In the genomic region with DNA sequence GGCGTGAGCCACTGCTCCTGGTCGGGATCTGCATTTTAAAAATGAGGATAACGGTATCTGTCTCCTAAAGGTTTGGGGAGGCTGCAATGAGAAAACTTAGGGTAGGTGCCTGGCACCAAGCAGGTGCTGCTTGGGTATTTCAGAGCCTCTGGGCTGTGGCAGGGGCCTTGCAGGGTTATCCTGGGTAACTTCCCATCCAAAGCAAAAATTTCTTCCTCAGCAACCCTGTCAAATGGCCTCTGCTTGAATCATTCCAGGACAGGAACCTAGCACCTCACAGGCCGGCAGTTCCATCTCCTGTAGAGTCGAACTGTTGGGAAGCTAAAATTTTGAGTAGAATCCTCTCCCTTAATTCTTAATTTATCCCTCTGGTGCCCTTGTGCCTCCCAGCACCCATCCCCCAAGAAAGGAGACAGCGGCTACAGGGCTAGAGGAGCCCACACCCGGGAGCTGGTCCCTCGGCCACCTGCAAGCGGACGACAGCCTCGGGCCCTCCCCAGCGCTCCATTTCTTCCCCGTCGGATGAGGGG, we compare ENCODE assay signal across 10 cellular contexts. TPM values are rescaled to one million over a fixed set of nuclear protein-coding genes. Genes with fewer than 3 reads are reported as not detected.
DNase-seq lines count a peak whose midpoint lies in the region; ATAC-seq, FAIRE-seq and TF ChIP-seq lines count a peak whose summit lies in the region.
"Had no signal": no experiment of that assay in that cellular context is flagged by ENCODE, and none has a peak within 500 bp of the region (broad histone marks: within the 10 kb centered on the region; RNA-seq: fewer than 3 reads in every experiment).

No MANE protein-coding gene starts in this region.

- H3K27ac Mint-ChIP-seq in activated CD8-positive, alpha-beta memory T cell treated with anti-CD3 and anti-CD28 coated beads, Interleukin-2, amount 10 ng/mL, durations not matched to agents 7 days and 5 days = no peak overlapping the region
- H3K27ac Mint-ChIP-seq in activated naive CD8-positive, alpha-beta T cell treated with anti-CD3 and anti-CD28 coated beads for 36 hours = no peak overlapping the region

- H3K79me2 ChIP-seq in keratinocyte (ENCODE audit: control insufficient read depth, insufficient read depth, low read length) = no peaks in the 10 kb centered on the region
- no peaks in the 10 kb centered on the region for H3K79me2 ChIP-seq in MM.1S (ENCODE audit: low read length)

- no peaks in the 10 kb centered on the region for H3F3A ChIP-seq in MM.1S (ENCODE audit: insufficient read depth, low read length)

- CTCF ChIA-PET in activated CD8-positive, alpha-beta memory T cell treated with anti-CD3 and anti-CD28 coated beads, Interleukin-2, amount 10 ng/mL, durations not matched to agents 7 days and 5 days (lab: Charles Lee) = interaction anchor here (0.6 kb wide), 1 partner anchor 161 kb away, joined by 3 read pairs; no protein-coding TSS in a partner anchor

- H2AFZ ChIP-seq in keratinocyte (ENCODE audit: control insufficient read depth, low read length) (no peak overlapping the region), MM.1S (ENCODE audit: low read length) (no peak overlapping the region)

- DNase-seq in activated CD8-positive, alpha-beta memory T cell treated with anti-CD3 and anti-CD28 coated beads, Interleukin-2, amount 10 ng/mL, durations not matched to agents 7 days and 5 days = no peak
- no peak for DNase-seq in activated CD8-positive, alpha-beta memory T cell treated with anti-CD3 and anti-CD28 coated beads for 24 hours
- no peak for DNase-seq in activated naive CD8-positive, alpha-beta T cell treated with anti-CD3 and anti-CD28 coated beads for 36 hours
- no peak for DNase-seq in keratinocyte (ENCODE audit: low read depth, low spot score)
- no peak for DNase-seq in suprapubic skin (ENCODE audit: low spot score in 2 of 2)
- no peak for DNase-seq in MM.1S
- DNase-seq in NCI-H128 (lab: John Stamatoyannopoulos, UW; ENCODE audit: unreplicated experiment) = no peak
- no peak for DNase-seq in frontal cortex (ENCODE audit: low spot score in 2 of 2)
- DNase-seq: T1000 had no signal

- no peak for FAIRE-seq in keratinocyte (lab: Jason Lieb, UNC)
- no peak for FAIRE-seq in frontal cortex (lab: Jason Lieb, UNC)
- FAIRE-seq: K562 had no signal

- H3K27me3 Mint-ChIP-seq in activated CD8-positive, alpha-beta memory T cell treated with anti-CD3 and anti-CD28 coated beads, Interleukin-2, amount 10 ng/mL, durations not matched to agents 7 days and 5 days = peaks cover 34% of the 10 kb centered on the region
- H3K27me3 Mint-ChIP-seq in activated naive CD8-positive, alpha-beta T cell treated with anti-CD3 and anti-CD28 coated beads for 36 hours = peaks cover 26% of the 10 kb centered on the region

- no peaks in the 10 kb centered on the region for H3K9me1 ChIP-seq in keratinocyte (ENCODE audit: control insufficient read depth, extremely low read depth, insufficient read depth, low read length)

- H3K27me3 ChIP-seq in keratinocyte (ENCODE audit: control insufficient read depth, extremely low read depth, insufficient read depth, low read length) (peaks cover 55% of the 10 kb centered on the region), suprapubic skin (peaks cover 19% of the 10 kb centered on the region), MM.1S (replicated peaks; ENCODE audit: insufficient read depth, low read length) (peaks cover 4% of the 10 kb centered on the region; the same call in 1 of the 2 replicates)

- TF ChIP-seq EP300 in suprapubic skin (IDR thresholded peaks at IDR 0.05) = no peak

- H3K36me3 ChIP-seq in keratinocyte (ENCODE audit: control insufficient read depth in 2 of 2, extremely low read depth in 1 of 2, insufficient read depth in 2 of 2, low read length in 2 of 2) = no peaks in the 10 kb centered on the region
- no peaks in the 10 kb centered on the region for H3K36me3 ChIP-seq in suprapubic skin
- no peaks in the 10 kb centered on the region for H3K36me3 ChIP-seq in MM.1S (replicated peaks; ENCODE audit: insufficient read depth, low read length)

- TF ChIP-seq CTCF in keratinocyte (optimal IDR thresholded peaks at IDR 0.05 in 1 of 3, IDR thresholded peaks at IDR 0.05 in 1 of 3, conservative IDR thresholded peaks at IDR 0.05 in 1 of 3; ENCODE audit: extremely low read depth in 1 of 3, insufficient read depth in 2 of 3, low read length in 3 of 3) = no peak
- no peak for TF ChIP-seq CTCF in suprapubic skin (IDR thresholded peaks at IDR 0.05)
- no peak for TF ChIP-seq CTCF in MM.1S (IDR thresholded peaks at IDR 0.05; ENCODE audit: low read length)

- peaks cover 8% of the 10 kb centered on the region for H3K4me1 Mint-ChIP-seq in activated CD8-positive, alpha-beta memory T cell treated with anti-CD3 and anti-CD28 coated beads, Interleukin-2, amount 10 ng/mL, durations not matched to agents 7 days and 5 days
- H3K4me1 Mint-ChIP-seq in activated naive CD8-positive, alpha-beta T cell treated with anti-CD3 and anti-CD28 coated beads for 36 hours = peaks cover 10% of the 10 kb centered on the region

- H3K9me3 Mint-ChIP-seq in activated CD8-positive, alpha-beta memory T cell treated with anti-CD3 and anti-CD28 coated beads, Interleukin-2, amount 10 ng/mL, durations not matched to agents 7 days and 5 days (ENCODE audit: low read depth) = no peaks in the 10 kb centered on the region
- no peaks in the 10 kb centered on the region for H3K9me3 Mint-ChIP-seq in activated naive CD8-positive, alpha-beta T cell treated with anti-CD3 and anti-CD28 coated beads for 36 hours

- H3K9me3 ChIP-seq in keratinocyte (ENCODE audit: control insufficient read depth, low read depth, low read length) (no peaks in the 10 kb centered on the region), suprapubic skin (no peaks in the 10 kb centered on the region), MM.1S (replicated peaks; ENCODE audit: insufficient read depth, low read length) (no peaks in the 10 kb centered on the region)

- 37% methylated on average over 7 of the region's 14 CpGs for WGBS in suprapubic skin

- H3K4me1 ChIP-seq in keratinocyte (ENCODE audit: control insufficient read depth, extremely low read depth, insufficient read depth, low read length) (peaks cover 3% of the 10 kb centered on the region), suprapubic skin (peaks cover 18% of the 10 kb centered on the region), MM.1S (ENCODE audit: low read length) (no peaks in the 10 kb centered on the region)

- H3K4me2 ChIP-seq in keratinocyte (ENCODE audit: control insufficient read depth, extremely low read depth, insufficient read depth, low read depth, low read length) (peak overlapping the region; percentile 65), MM.1S (ENCODE audit: low read depth, low read length) (no peak overlapping the region)

- peak overlapping the region; percentile 13 for H3K4me3 Mint-ChIP-seq in activated CD8-positive, alpha-beta memory T cell treated with anti-CD3 and anti-CD28 coated beads, Interleukin-2, amount 10 ng/mL, durations not matched to agents 7 days and 5 days
- H3K4me3 Mint-ChIP-seq in activated naive CD8-positive, alpha-beta T cell treated with anti-CD3 and anti-CD28 coated beads for 36 hours = peak overlapping the region; percentile 70

- no peaks in the 10 kb centered on the region for H3K36me3 Mint-ChIP-seq in activated CD8-positive, alpha-beta memory T cell treated with anti-CD3 and anti-CD28 coated beads, Interleukin-2, amount 10 ng/mL, durations not matched to agents 7 days and 5 days
- peaks cover 6% of the 10 kb centered on the region for H3K36me3 Mint-ChIP-seq in activated naive CD8-positive, alpha-beta T cell treated with anti-CD3 and anti-CD28 coated beads for 36 hours

- H3K4me3 ChIP-seq in keratinocyte (ENCODE audit: control insufficient read depth in 2 of 3, extremely low read depth in 1 of 3, insufficient read depth in 2 of 3, low read depth in 1 of 3, low read length in 3 of 3) (peak overlapping the region in 2 of 3 experiments; percentile 28 to 44), suprapubic skin (peak overlapping the region; percentile 56), MM.1S (ENCODE audit: low read length) (no peak overlapping the region)
- H3K4me3 ChIP-seq: K562 had no signal

- H3K9me2 ChIP-seq in MM.1S (replicated peaks; ENCODE audit: insufficient read depth, low read length) = no peaks in the 10 kb centered on the region

- dilution Hi-C loops in keratinocyte (cut with MboI; ENCODE audit: extremely low pct_ligation_motif_present, low sequenced_read_pairs) = no loop called here

- H3K9ac ChIP-seq in keratinocyte (ENCODE audit: control insufficient read depth, extremely low read depth, insufficient read depth, low read length) (no peak overlapping the region), MM.1S (ENCODE audit: low read length) (no peak overlapping the region)

- no peak for TF ChIP-seq POLR2A in suprapubic skin (IDR thresholded peaks at IDR 0.05)

- no peak for ATAC-seq in activated CD8-positive, alpha-beta memory T cell treated with anti-CD3 and anti-CD28 coated beads, Interleukin-2, amount 10 ng/mL, durations not matched to agents 7 days and 5 days

- H4K20me1 ChIP-seq in keratinocyte (ENCODE audit: control insufficient read depth, extremely low read depth, insufficient read depth, low read length) = no peaks in the 10 kb centered on the region
- no peaks in the 10 kb centered on the region for H4K20me1 ChIP-seq in MM.1S (ENCODE audit: insufficient read depth, low read length)

- no peak overlapping the region for H3K27ac ChIP-seq in keratinocyte (ENCODE audit: control insufficient read depth, insufficient read depth, low read length)
- no peak overlapping the region for H3K27ac ChIP-seq in suprapubic skin
- H3K27ac ChIP-seq in MM.1S (ENCODE audit: low read length) = no peak overlapping the region

RNA-seq across cellular contexts. Expression of a gene that starts 0.9 kb away (rescaled TPM):
- 1 to 10 TPM; 1.1 to 2.5 TPM for total RNA-seq in activated CD8-positive, alpha-beta memory T cell treated with anti-CD3 and anti-CD28 coated beads, Interleukin-2, amount 10 ng/mL, durations not matched to agents 7 days and 5 days
- total RNA-seq in activated naive CD8-positive, alpha-beta T cell treated with anti-CD3 and anti-CD28 coated beads for 36 hours = 1 to 10 TPM; 8.8 to 9.8 TPM
- polyA plus RNA-seq in keratinocyte = 1.1 to 1.4 TPM (median 1.3 TPM) in 3 replicates
- 0.69 TPM for polyA plus RNA-seq in keratinocyte (2011; ENCODE audit: low read depth)
- 1.7 and 2.6 TPM in 2 replicates for polyA plus RNA-seq in keratinocyte (2011; cell fraction: cytosol; rRNA removed)
- polyA plus RNA-seq in keratinocyte (2011; cell fraction: nucleus; rRNA removed) = 3.2 and 3.3 TPM in 2 replicates
- polyA plus RNA-seq in keratinocyte (2012; ENCODE audit: low replicate concordance) = 0.81 and 1.1 TPM in 2 replicates
- polyA minus RNA-seq in keratinocyte = 0.51 to 1.1 TPM (median 0.96 TPM) in 3 replicates
- polyA minus RNA-seq in keratinocyte (2011; cell fraction: cytosol; rRNA and poly(A)+ RNA removed) = 1.9 TPM
- 1.2 TPM in 1 of 2 replicates, not detected in the other for polyA minus RNA-seq in keratinocyte (2011; cell fraction: nucleus; rRNA and poly(A)+ RNA removed)
- total RNA-seq in suprapubic skin (1 to 10 TPM; 1.1 to 4.2 (median 2.6) TPM), frontal cortex (18.3 TPM)

RNA-seq across cellular contexts. Expression of a gene that starts 5.6 kb away (rescaled TPM):
- total RNA-seq in activated CD8-positive, alpha-beta memory T cell treated with anti-CD3 and anti-CD28 coated beads, Interleukin-2, amount 10 ng/mL, durations not matched to agents 7 days and 5 days = under 1 TPM; 0.21 to 0.29 TPM
- under 1 TPM; 0.44 to 0.54 TPM for total RNA-seq in activated naive CD8-positive, alpha-beta T cell treated with anti-CD3 and anti-CD28 coated beads for 36 hours
- polyA plus RNA-seq in keratinocyte = not detected in 3 replicates
- not detected for polyA plus RNA-seq in keratinocyte (2011; ENCODE audit: low read depth)
- not detected in 2 replicates for polyA plus RNA-seq in keratinocyte (2011; cell fraction: cytosol; rRNA removed)
- not detected in 2 replicates for polyA plus RNA-seq in keratinocyte (2011; cell fraction: nucleus; rRNA removed)
- polyA plus RNA-seq in keratinocyte (2012; ENCODE audit: low replicate concordance) = 0.08 and 0.09 TPM in 2 replicates
- polyA minus RNA-seq in keratinocyte = not detected in 3 replicates
- polyA minus RNA-seq in keratinocyte (2011; cell fraction: cytosol; rRNA and poly(A)+ RNA removed) = not detected
- not detected in 2 replicates for polyA minus RNA-seq in keratinocyte (2011; cell fraction: nucleus; rRNA and poly(A)+ RNA removed)
- total RNA-seq in suprapubic skin (not detected), frontal cortex (0.41 TPM)
- total RNA-seq: K562 had no signal

RNA-seq across cellular contexts. Expression of a gene that starts 16.4 kb away (rescaled TPM):
- total RNA-seq in activated CD8-positive, alpha-beta memory T cell treated with anti-CD3 and anti-CD28 coated beads, Interleukin-2, amount 10 ng/mL, durations not matched to agents 7 days and 5 days = 10 to 100 TPM; 61.6 to 69.4 TPM
- total RNA-seq in activated naive CD8-positive, alpha-beta T cell treated with anti-CD3 and anti-CD28 coated beads for 36 hours = 10 to 100 TPM; 62.1 to 63.3 TPM
- 48.7 to 51.0 TPM (median 50.9 TPM) in 3 replicates for polyA plus RNA-seq in keratinocyte
- 15.0 TPM for polyA plus RNA-seq in keratinocyte (2011; ENCODE audit: low read depth)
- polyA plus RNA-seq in keratinocyte (2011; cell fraction: cytosol; rRNA removed) = 50.9 and 62.5 TPM in 2 replicates
- 62.1 and 63.6 TPM in 2 replicates for polyA plus RNA-seq in keratinocyte (2011; cell fraction: nucleus; rRNA removed)
- polyA plus RNA-seq in keratinocyte (2012; ENCODE audit: low replicate concordance) = 23.2 and 39.1 TPM in 2 replicates
- 67.1 to 144 TPM (median 79.9 TPM) in 3 replicates for polyA minus RNA-seq in keratinocyte
- 23.0 TPM for polyA minus RNA-seq in keratinocyte (2011; cell fraction: cytosol; rRNA and poly(A)+ RNA removed)
- polyA minus RNA-seq in keratinocyte (2011; cell fraction: nucleus; rRNA and poly(A)+ RNA removed) = 9.2 and 19.2 TPM in 2 replicates
- total RNA-seq in suprapubic skin (10 to 100 TPM; 40.0 to 55.3 (median 47.1) TPM), frontal cortex (20.8 TPM)

RNA-seq across cellular contexts. Expression of a gene that starts 21.1 kb away (rescaled TPM):
- not detected for total RNA-seq in activated CD8-positive, alpha-beta memory T cell treated with anti-CD3 and anti-CD28 coated beads, Interleukin-2, amount 10 ng/mL, durations not matched to agents 7 days and 5 days
- not detected for total RNA-seq in activated naive CD8-positive, alpha-beta T cell treated with anti-CD3 and anti-CD28 coated beads for 36 hours
- not detected in 3 replicates for polyA plus RNA-seq in keratinocyte
- not detected for polyA plus RNA-seq in keratinocyte (2011; ENCODE audit: low read depth)
- not detected in 2 replicates for polyA plus RNA-seq in keratinocyte (2011; cell fraction: cytosol; rRNA removed)
- polyA plus RNA-seq in keratinocyte (2011; cell fraction: nucleus; rRNA removed) = not detected in 2 replicates
- not detected in 2 replicates for polyA plus RNA-seq in keratinocyte (2012; ENCODE audit: low replicate concordance)
- polyA minus RNA-seq in keratinocyte = not detected in 3 replicates
- polyA minus RNA-seq in keratinocyte (2011; cell fraction: cytosol; rRNA and poly(A)+ RNA removed) = not detected
- polyA minus RNA-seq in keratinocyte (2011; cell fraction: nucleus; rRNA and poly(A)+ RNA removed) = not detected in 2 replicates
- not detected for total RNA-seq in suprapubic skin
- total RNA-seq in frontal cortex = not detected
- total RNA-seq: K562 had no signal
- polyA plus RNA-seq: K562 had no signal

RNA-seq across cellular contexts. Expression of a gene that starts 30.7 kb away (rescaled TPM):
- not detected for total RNA-seq in activated CD8-positive, alpha-beta memory T cell treated with anti-CD3 and anti-CD28 coated beads, Interleukin-2, amount 10 ng/mL, durations not matched to agents 7 days and 5 days
- total RNA-seq in activated naive CD8-positive, alpha-beta T cell treated with anti-CD3 and anti-CD28 coated beads for 36 hours = not detected
- not detected in 3 replicates for polyA plus RNA-seq in keratinocyte
- polyA plus RNA-seq in keratinocyte (2011; ENCODE audit: low read depth) = not detected
- not detected in 2 replicates for polyA plus RNA-seq in keratinocyte (2011; cell fraction: cytosol; rRNA removed)
- polyA plus RNA-seq in keratinocyte (2011; cell fraction: nucleus; rRNA removed) = not detected in 2 replicates
- polyA plus RNA-seq in keratinocyte (2012; ENCODE audit: low replicate concordance) = not detected in 2 replicates
- not detected in 3 replicates for polyA minus RNA-seq in keratinocyte
- polyA minus RNA-seq in keratinocyte (2011; cell fraction: cytosol; rRNA and poly(A)+ RNA removed) = not detected
- not detected in 2 replicates for polyA minus RNA-seq in keratinocyte (2011; cell fraction: nucleus; rRNA and poly(A)+ RNA removed)
- total RNA-seq in suprapubic skin (under 1 TPM in 1 of 4 donors, not detected in 3; 0.11 TPM), frontal cortex (not detected)
- polyA plus RNA-seq: K562 had no signal
